In genomic region chr6:118559659-118560058, GRCh38 we compare ENCODE assay signal across 15 cellular contexts. TPM values are rescaled to one million over a fixed set of nuclear protein-coding genes. Genes with fewer than 3 reads are reported as not detected.
DNase-seq lines count a peak whose midpoint lies in the region; ATAC-seq and TF ChIP-seq lines count a peak whose summit lies in the region.
"Had no signal": no experiment of that assay in that cellular context is flagged by ENCODE, and none has a peak within 500 bp of the region (broad histone marks: within the 10 kb centered on the region; RNA-seq: fewer than 3 reads in every experiment).

No MANE protein-coding gene starts in this region.

- in situ Hi-C loops in IMR-90 (cut with MboI; ENCODE audit: low sequenced_read_pairs): no loop called here

- no peak overlapping the region for H2AK5ac ChIP-seq in IMR-90 (ENCODE audit: low read depth, low read length)

- no peak overlapping the region for H3K56ac ChIP-seq in IMR-90 (ENCODE audit: extremely low read depth, insufficient read depth, low read length)

- ATAC-seq in left cardiac atrium (no peak), HG02610 (IDR thresholded peaks at IDR 0.05; ENCODE audit: unreplicated experiment) (peak; percentile 68), IMR-90 (ENCODE audit: low read depth) (no peak), Right ventricle myocardium superior (ENCODE audit: poor library complexity) (no peak)

- no peak for TF ChIP-seq POLR2A in IMR-90 (IDR thresholded peaks at IDR 0.05; ENCODE audit: low read depth, low read length)

- H2AFZ ChIP-seq in IMR-90 (replicated peaks; ENCODE audit: low read length, poor library complexity): no peak overlapping the region

- no peak overlapping the region for H2BK20ac ChIP-seq in IMR-90 (ENCODE audit: low read depth, low read length)

- TF ChIP-seq CTCF in left ventricle myocardium inferior (IDR thresholded peaks at IDR 0.05; ENCODE audit: borderline replicate concordance) (no peak), IMR-90 (conservative IDR thresholded peaks at IDR 0.05; ENCODE audit: low read depth, low read length) (no peak)

- DNase-seq in left ventricle myocardium inferior: no peak
- no peak for DNase-seq in left cardiac atrium
- DNase-seq in IMR-90: peak; percentile 22
- no peak for DNase-seq in NCI-H446 (lab: John Stamatoyannopoulos, UW)
- DNase-seq in middle frontal gyrus (ENCODE audit: extremely low spot score, low spot score): no peak
- no peak for DNase-seq in Right ventricle myocardium superior
- DNase-seq: aorta; DMS79 treated with DMSO at 0.1 percent for 48 hours; glutamatergic neuron; NCI-H187; stimulated activated CD4-positive, alpha-beta T cell treated with anti-CD3 and anti-CD28 coated beads, Interleukin-12 subunit alpha, Interleukin-12 subunit beta, amount 100 ng/mL, for 4 hours had no signal

- no peaks in the 10 kb centered on the region; the same call in 1 of the 2 replicates for H4K20me1 ChIP-seq in IMR-90 (ENCODE audit: insufficient read depth, low read length)

- no peak overlapping the region for H2AK9ac ChIP-seq in IMR-90 (replicated peaks; ENCODE audit: low read depth, low read length, poor library complexity)

- no peak overlapping the region for H4K91ac ChIP-seq in IMR-90 (ENCODE audit: insufficient read depth, low read depth, low read length)

- H3K4me3 ChIP-seq in left ventricle myocardium inferior (no peak overlapping the region), IMR-90 (ENCODE audit: insufficient read depth, low read depth, low read length) (no peak overlapping the region), skeletal muscle tissue (ENCODE audit: low read length in 3 of 3) (no peak overlapping the region)

- TF ChIP-seq RAD21 in IMR-90 (IDR thresholded peaks at IDR 0.05; ENCODE audit: low read length): no peak

- H3K4me1 ChIP-seq in left ventricle myocardium inferior (peaks cover 28% of the 10 kb centered on the region), IMR-90 (ENCODE audit: control insufficient read depth, insufficient read depth, low read length) (peaks cover 3% of the 10 kb centered on the region), skeletal muscle tissue (ENCODE audit: control insufficient read depth in 3 of 3, insufficient read depth in 3 of 3, low read length in 3 of 3) (peaks cover 14 to 16% (median 15%) of the 10 kb centered on the region in 3 donors)

- no peak overlapping the region for H3K18ac ChIP-seq in IMR-90 (ENCODE audit: low read depth, low read length)

- no peak overlapping the region for H2BK120ac ChIP-seq in IMR-90 (ENCODE audit: low read depth, low read length)

- H3K27me3 ChIP-seq in left ventricle myocardium inferior (ENCODE audit: low read depth) (no peaks in the 10 kb centered on the region), IMR-90 (ENCODE audit: control insufficient read depth, insufficient read depth, low read length) (no peaks in the 10 kb centered on the region), skeletal muscle tissue (ENCODE audit: control insufficient read depth in 3 of 3, insufficient read depth in 3 of 3, low read length in 3 of 3) (no peaks in the 10 kb centered on the region)

- H3K79me1 ChIP-seq in IMR-90 (ENCODE audit: low read depth in 1 of 2, low read length in 2 of 2): peaks cover 11 to 22% of the 10 kb centered on the region in 2 experiments

- H2BK5ac ChIP-seq in IMR-90 (ENCODE audit: low read depth, low read length, poor library complexity, severe bottlenecking): no peak overlapping the region

- no peak overlapping the region for H4K8ac ChIP-seq in IMR-90 (ENCODE audit: low read depth in 2 of 2, low read length in 2 of 2)

- H3K23ac ChIP-seq in IMR-90 (ENCODE audit: low read depth, low read length): no peak overlapping the region

- no peak overlapping the region for H3K4ac ChIP-seq in IMR-90 (ENCODE audit: low read depth, low read length)

- POLR2A ChIA-PET in IMR-90 (lab: Charles Lee; ENCODE audit: unreplicated experiment): no interaction called here

- H3K36me3 ChIP-seq in left ventricle myocardium inferior (peaks cover 41% of the 10 kb centered on the region), IMR-90 (ENCODE audit: control insufficient read depth, insufficient read depth, low read length) (peaks cover 2% of the 10 kb centered on the region; the same call in 1 of the 2 replicates), skeletal muscle tissue (ENCODE audit: control insufficient read depth in 3 of 3, insufficient read depth in 3 of 3, low read length in 3 of 3) (peaks cover 0 to 5% (median 3%) of the 10 kb centered on the region in 3 donors)

- H3K4me2 ChIP-seq in IMR-90 (ENCODE audit: low read depth, low read length): no peak overlapping the region

- peak overlapping the region; percentile 44 for H3K27ac ChIP-seq in left ventricle myocardium inferior (replicated peaks)
- H3K27ac ChIP-seq in IMR-90 (ENCODE audit: insufficient read depth, low read length): no peak overlapping the region
- peak overlapping the region; percentile 88 for H3K27ac ChIP-seq in skeletal muscle tissue (ENCODE audit: low read depth, low read length)

- dilution Hi-C loops in IMR-90 (cut with HindIII; ENCODE audit: low sequenced_read_pairs, unreplicated experiment): no loop called here

- no peak overlapping the region for H4K5ac ChIP-seq in IMR-90 (ENCODE audit: low read depth, low read length)

- H3K9ac ChIP-seq in IMR-90 (ENCODE audit: low read depth, low read length) (no peak overlapping the region), skeletal muscle tissue (ENCODE audit: low read depth in 1 of 3, low read length in 3 of 3) (no peak overlapping the region)

- CTCF ChIA-PET in IMR-90 (lab: Yijun Ruan, JAX): no interaction called here

- no TSS peak for BruUV-seq in IMR-90 (replicated peaks; lab: Mats Ljungman, UMichigan)

- no peaks in the 10 kb centered on the region for H3K9me3 ChIP-seq in left ventricle myocardium inferior (replicated peaks)
- H3K9me3 ChIP-seq in IMR-90 (ENCODE audit: control insufficient read depth, insufficient read depth, low read length): no peaks in the 10 kb centered on the region
- no peaks in the 10 kb centered on the region for H3K9me3 ChIP-seq in skeletal muscle tissue (ENCODE audit: control insufficient read depth in 3 of 3, low read length in 3 of 3)

- H2BK15ac ChIP-seq in IMR-90 (ENCODE audit: low read depth, low read length): no peak overlapping the region

- H3K9me1 ChIP-seq in IMR-90 (ENCODE audit: insufficient read depth, low read length): peaks cover 3% of the 10 kb centered on the region; the same call in 1 of the 2 replicates

- no peak overlapping the region for H3K14ac ChIP-seq in IMR-90 (replicated peaks; ENCODE audit: low read depth, low read length)

- intact Hi-C loops in left ventricle myocardium inferior (cut with micrococcal nuclease): loop anchor here (10.0 kb wide), 1 partner anchor 275 kb away; no protein-coding TSS in a partner anchor
- intact Hi-C loops in left cardiac atrium (cut with DNase I): no loop called here
- intact Hi-C loops in IMR-90 (cut with micrococcal nuclease): loop anchor here (10.0 kb wide), 3 partner anchors 55 to 335 kb away; partner anchors contain the start of gene ASF1A
- intact Hi-C loops in Right ventricle myocardium superior (cut with DNase I): no loop called here

TF ChIP-seq in IMR-90, 13 proteins besides CTCF, POLR2A, EP300 and RAD21:
- TF ChIP-seq CEBPB (IDR thresholded peaks at IDR 0.05; ENCODE audit: low read depth, low read length): no peak
- TF ChIP-seq RCOR1 (IDR thresholded peaks at IDR 0.05; ENCODE audit: insufficient replicate concordance, low read length): no peak
- no peak for TF ChIP-seq MXI1 (IDR thresholded peaks at IDR 0.05; ENCODE audit: borderline replicate concordance, low read depth, low read length)
- no peak for TF ChIP-seq NFE2L2 (IDR thresholded peaks at IDR 0.05; ENCODE audit: low read depth, low read length)
- TF ChIP-seq USF2 (IDR thresholded peaks at IDR 0.05; ENCODE audit: low read depth, low read length): no peak
- no peak for TF ChIP-seq SMC3 (IDR thresholded peaks at IDR 0.05; ENCODE audit: low read depth, low read length)
- no peak for TF ChIP-seq RFX5 (IDR thresholded peaks at IDR 0.05; ENCODE audit: low read depth, low read length)
- TF ChIP-seq ELK1 (IDR thresholded peaks at IDR 0.05; ENCODE audit: borderline replicate concordance, low read depth, low read length): no peak
- TF ChIP-seq BHLHE40 (IDR thresholded peaks at IDR 0.05; ENCODE audit: low read depth, low read length): no peak
- TF ChIP-seq MAZ (IDR thresholded peaks at IDR 0.05; ENCODE audit: borderline replicate concordance, low read depth, low read length): no peak

RNA-seq across cellular contexts. Expression of gene PLN, which starts 11.6 kb away (rescaled TPM):
- total RNA-seq in left ventricle myocardium inferior (2,329 TPM), left cardiac atrium (1,000 to 10,000 TPM in 1 of 2 donors, 100 to 1,000 TPM in 1; 673 to 1,029 TPM), IMR-90 (2012; rRNA removed) (under 0.01 TPM in 2 replicates), skeletal muscle tissue (18.3 TPM), Right ventricle myocardium superior (2,342 TPM)
- not detected in 2 replicates for polyA plus RNA-seq in IMR-90 (2012; rRNA removed)
- not detected in 2 replicates for polyA plus RNA-seq in IMR-90 (2012; cell fraction: cytosol; rRNA removed)
- not detected in 2 replicates for polyA plus RNA-seq in IMR-90 (2012; cell fraction: nucleus; rRNA removed; ENCODE audit: low replicate concordance)
- total RNA-seq: activated CD8-positive, alpha-beta memory T cell treated with anti-CD3 and anti-CD28 coated beads for 36 hours; T-helper 1 cell treated with Interleukin-12 subunit alpha and Interleukin-12 subunit beta and Interleukin-4 antibody, amounts not matched to agents 30 ng/mL and 1 ng/mL, for 36 hours had no signal

Comparison
In these comparisons a context has a peak if more than half of its experiments do, and no peak if none do; other contexts are left out.
1. intact Hi-C loops: an anchor here in left ventricle myocardium inferior (10.0 kb wide) and IMR-90 (10.0 kb wide); none called in left cardiac atrium and Right ventricle myocardium superior.
2. RNA of gene PLN, which starts 11.6 kb away (total RNA-seq): 2,342 TPM in Right ventricle myocardium superior (single experiment), 2,329 TPM in left ventricle myocardium inferior (single experiment) and 673 to 1,029 TPM in left cardiac atrium; 18.3 TPM in skeletal muscle tissue (single experiment) and under 0.01 TPM in IMR-90; every median in the first group is over 10 times any median in the second.